In genomic region chr2:174914894-174915760, GRCh38 we compare ENCODE assay signal across 14 cellular contexts.
DNase-seq lines count a peak whose midpoint lies in the region; ATAC-seq and TF ChIP-seq lines count a peak whose summit lies in the region.
"Had no signal": no experiment of that assay in that cellular context is flagged by ENCODE, and none has a peak within 500 bp of the region (broad histone marks: within the 10 kb centered on the region; RNA-seq: fewer than 3 reads in every experiment).

No MANE protein-coding gene starts in this region.

- no peaks in the 10 kb centered on the region for H3K36me3 Mint-ChIP-seq in Calu3 (ENCODE audit: insufficient read depth, unreplicated experiment)

- no peak for TF ChIP-seq CTCF in choroid plexus epithelial cell (conservative IDR thresholded peaks at IDR 0.05; ENCODE audit: low read depth, low read length)
- no peak for TF ChIP-seq CTCF in Calu3 (IDR thresholded peaks at IDR 0.05; ENCODE audit: unreplicated experiment)

- peak; percentile 34 for DNase-seq in HEK293T (ENCODE audit: extremely low spot score)
- DNase-seq in NCI-H345 treated with DMSO at 0.1 percent for 48 hours (lab: John Stamatoyannopoulos, UW; ENCODE audit: unreplicated experiment) = peak; percentile 6
- DNase-seq in choroid plexus epithelial cell (ENCODE audit: low read depth) = peak; percentile 20
- DNase-seq in posterior cingulate gyrus = peak in 6 of 10 donors; percentile 24 to 82 (median 30)
- no peak for DNase-seq in pons (ENCODE audit: low spot score)
- no peak for DNase-seq in Calu3
- DNase-seq in kidney tubule cell (ENCODE audit: low spot score) = no peak
- DNase-seq: H7, Karpas-422, mesenchymal stem cell, T-helper 1 cell had no signal

- ATAC-seq in GM18511 (IDR thresholded peaks at IDR 0.05; ENCODE audit: unreplicated experiment) = no peak

- H3K4me1 Mint-ChIP-seq in Calu3 (ENCODE audit: low read depth, unreplicated experiment) = no peaks in the 10 kb centered on the region

- intact Hi-C loops in posterior cingulate gyrus (cut with DNase I) = loop anchor here (10.0 kb wide), 1 partner anchor 70 kb away; no protein-coding TSS in a partner anchor
- intact Hi-C loops in Calu3 (cut with micrococcal nuclease; ENCODE audit: unreplicated experiment) = no loop called here

- no peak overlapping the region for H3K4me3 ChIP-seq in choroid plexus epithelial cell (ENCODE audit: low read depth, low read length)
- H3K4me3 ChIP-seq: hepatocyte, prostate gland had no signal

- BruUV-seq in Calu3 (replicated peaks; lab: Mats Ljungman, UMichigan) = no TSS peak

- H3K27me3 Mint-ChIP-seq in Calu3 (ENCODE audit: unreplicated experiment) = no peaks in the 10 kb centered on the region

- H3K9me3 Mint-ChIP-seq in Calu3 (ENCODE audit: low read depth, unreplicated experiment) = no peaks in the 10 kb centered on the region

- H3K4me3 Mint-ChIP-seq in Calu3 (ENCODE audit: low read depth, unreplicated experiment) = no peak overlapping the region

- CTCF ChIA-PET in HEK293T (lab: Yijun Ruan, JAX) = no interaction called here
- CTCF ChIA-PET in Calu3 (lab: Charles Lee) = interaction anchor here (0.7 kb wide), 1 partner anchor 310 kb away, joined by 3 read pairs; no protein-coding TSS in a partner anchor

- POLR2A ChIA-PET in HEK293T (lab: Yijun Ruan, JAX) = no interaction called here

- no peak overlapping the region for H3K27ac Mint-ChIP-seq in Calu3 (ENCODE audit: unreplicated experiment)

TF ChIP-seq in HEK293T, 16 proteins besides CTCF, POLR2A, EP300 and RAD21:
- peak; percentile 57; the same call in 1 of the 2 replicates for TF ChIP-seq ZNF384 (IDR thresholded peaks at IDR 0.05)
- no peak for TF ChIP-seq NFRKB (IDR thresholded peaks at IDR 0.05)

Comparison
In these comparisons a context has a peak if more than half of its experiments do, and no peak if none do; other contexts are left out.
1. DNase-seq: peak in HEK293T (single experiment), NCI-H345 treated with DMSO at 0.1 percent for 48 hours (single experiment), choroid plexus epithelial cell (single experiment) and posterior cingulate gyrus (6 of 10); none in pons (single experiment), Calu3 (single experiment) and kidney tubule cell (single experiment).